9 cellular contexts compared by ENCODE assay signal in genomic region chr2:102143450-102143985, GRCh38. TPM values are rescaled to one million over a fixed set of nuclear protein-coding genes. Genes with fewer than 3 reads are reported as not detected.
DNase-seq lines count a peak whose midpoint lies in the region; ATAC-seq and TF ChIP-seq lines count a peak whose summit lies in the region.
"Had no signal": no experiment of that assay in that cellular context is flagged by ENCODE, and none has a peak within 500 bp of the region (broad histone marks: within the 10 kb centered on the region; RNA-seq: fewer than 3 reads in every experiment).

No MANE protein-coding gene starts in this region.

- peaks cover 12 to 62% (median 36%) of the 10 kb centered on the region in 11 donors for H3K9me3 Mint-ChIP-seq in naive thymus-derived CD4-positive, alpha-beta T cell

- H3K4me3 ChIP-seq in SJSA1, result peak overlapping the region; percentile 70; the same call in 1 of the 2 replicates
- peak overlapping the region; percentile 66 to 80 (median 70) for H3K4me3 ChIP-seq in esophagus muscularis mucosa
- no peak overlapping the region for H3K4me3 ChIP-seq in naive thymus-derived CD4-positive, alpha-beta T cell (ENCODE audit: low read length)

- H3K9me3 ChIP-seq in SJSA1 (replicated peaks) (peaks cover 29% of the 10 kb centered on the region), esophagus muscularis mucosa (peaks cover 0 to 25% (median 18%) of the 10 kb centered on the region in 4 donors)
- H3K9me3 ChIP-seq in naive thymus-derived CD4-positive, alpha-beta T cell (ENCODE audit: control insufficient read depth in 2 of 3, low read length in 3 of 3), result peaks cover 0 to 28% (median 0%) of the 10 kb centered on the region in 3 experiments

- H3K27ac ChIP-seq in 22Rv1 (peak overlapping the region; percentile 46; the same call in 1 of the 2 replicates), SJSA1 (no peak overlapping the region), esophagus muscularis mucosa (replicated peaks in 1 of 4) (peak overlapping the region; percentile 84 to 94 (median 88))
- no peak overlapping the region for H3K27ac ChIP-seq in naive thymus-derived CD4-positive, alpha-beta T cell (ENCODE audit: low read depth, low read length)

- peaks cover 28 to 51% (median 44%) of the 10 kb centered on the region in 5 donors for H3K27me3 Mint-ChIP-seq in naive thymus-derived CD4-positive, alpha-beta T cell

- POLR2A ChIA-PET in naive thymus-derived CD4-positive, alpha-beta T cell (lab: Charles Lee), result no interaction called here

- ATAC-seq in naive thymus-derived CD4-positive, alpha-beta T cell, result no peak
- no peak for ATAC-seq in GM21717 (IDR thresholded peaks at IDR 0.05; ENCODE audit: unreplicated experiment)
- no peak for ATAC-seq in GM19328 (IDR thresholded peaks at IDR 0.05; ENCODE audit: unreplicated experiment)

- TF ChIP-seq EP300 in esophagus muscularis mucosa (IDR thresholded peaks at IDR 0.05), result no peak

- DNase-seq in SJSA1 (ENCODE audit: low read depth in 1 of 2, low spot score in 2 of 2), result no peak
- no peak for DNase-seq in esophagus muscularis mucosa (ENCODE audit: extremely low spot score)
- DNase-seq in naive thymus-derived CD4-positive, alpha-beta T cell, result no peak
- no peak for DNase-seq in cerebellar nuclear complex (lab: John Stamatoyannopoulos, UW)
- no peak for DNase-seq in cerebellar cortex (ENCODE audit: low spot score)
- DNase-seq: DMS53 had no signal

- H3K36me3 Mint-ChIP-seq in naive thymus-derived CD4-positive, alpha-beta T cell, result peaks cover 7 to 23% (median 19%) of the 10 kb centered on the region in 5 donors

- no peak for TF ChIP-seq POLR2A in esophagus muscularis mucosa (IDR thresholded peaks at IDR 0.05; ENCODE audit: low read depth)

- TF ChIP-seq CTCF in 22Rv1 (IDR thresholded peaks at IDR 0.05) (no peak), esophagus muscularis mucosa (IDR thresholded peaks at IDR 0.05) (no peak)

- peaks cover 21% of the 10 kb centered on the region for H3K4me1 ChIP-seq in SJSA1 (replicated peaks)
- peaks cover 5 to 48% (median 29%) of the 10 kb centered on the region in 4 donors for H3K4me1 ChIP-seq in esophagus muscularis mucosa
- H3K4me1 ChIP-seq in naive thymus-derived CD4-positive, alpha-beta T cell (ENCODE audit: control insufficient read depth in 2 of 2, insufficient read depth in 2 of 2, low read length in 2 of 2), result peaks cover 0 to 4% of the 10 kb centered on the region in 2 donors

- H3K27ac Mint-ChIP-seq in naive thymus-derived CD4-positive, alpha-beta T cell, result no peak overlapping the region

- intact Hi-C loops in esophagus muscularis mucosa (cut with DNase I), result loop anchor here (5.0 kb wide), 1 partner anchor 81 kb away; no protein-coding TSS in a partner anchor
- intact Hi-C loops in naive thymus-derived CD4-positive, alpha-beta T cell (cut with micrococcal nuclease), result no loop called here

- no peaks in the 10 kb centered on the region for H3K27me3 ChIP-seq in SJSA1 (replicated peaks)
- no peaks in the 10 kb centered on the region for H3K27me3 ChIP-seq in esophagus muscularis mucosa
- H3K27me3 ChIP-seq in naive thymus-derived CD4-positive, alpha-beta T cell (ENCODE audit: control insufficient read depth in 2 of 2, insufficient read depth in 2 of 2, low read length in 2 of 2), result no peaks in the 10 kb centered on the region

- H3K4me3 Mint-ChIP-seq in naive thymus-derived CD4-positive, alpha-beta T cell, result peak overlapping the region; percentile 48 to 79 (median 64)

- peaks cover 1 to 21% (median 11%) of the 10 kb centered on the region in 7 donors for H3K4me1 Mint-ChIP-seq in naive thymus-derived CD4-positive, alpha-beta T cell

- CTCF ChIA-PET in naive thymus-derived CD4-positive, alpha-beta T cell (lab: Charles Lee), result no interaction called here

- 54% methylated on average over 10 of the region's 10 CpGs for WGBS in esophagus muscularis mucosa

- peaks cover 18% of the 10 kb centered on the region; the same call in 1 of the 2 replicates for H3K36me3 ChIP-seq in SJSA1
- peaks cover 0 to 12% (median 6%) of the 10 kb centered on the region in 4 donors for H3K36me3 ChIP-seq in esophagus muscularis mucosa
- H3K36me3 ChIP-seq in naive thymus-derived CD4-positive, alpha-beta T cell (ENCODE audit: control insufficient read depth in 2 of 3, insufficient read depth in 3 of 3, low read length in 3 of 3), result no peaks in the 10 kb centered on the region

RNA-seq across cellular contexts. Expression of gene IL1R1, which starts 1.0 kb away (rescaled TPM):
- 10.0 and 12.7 TPM in 2 replicates for total RNA-seq in SJSA1 (2014; rRNA removed; shearing (Covaris generic))
- total RNA-seq in esophagus muscularis mucosa, result 100 to 1,000 TPM in 1 of 4 donors, 10 to 100 TPM in 3; 41.5 to 157 (median 56.6) TPM
- total RNA-seq in naive thymus-derived CD4-positive, alpha-beta T cell, result 1 to 10 TPM in 1 of 5 experiments, under 1 TPM in 4; 0.17 to 1.5 (median 0.54) TPM
- polyA plus RNA-seq in naive thymus-derived CD4-positive, alpha-beta T cell, result not detected

RNA-seq across cellular contexts. Expression of gene IL1RL2, which starts 43.3 kb away (rescaled TPM):
- total RNA-seq in SJSA1 (2014; rRNA removed; shearing (Covaris generic)), result not detected in 2 replicates
- total RNA-seq in esophagus muscularis mucosa, result under 1 TPM in 3 of 4 donors, not detected in 1; 0.19 to 0.92 (median 0.66) TPM
- total RNA-seq in naive thymus-derived CD4-positive, alpha-beta T cell, result under 1 TPM in 2 of 5 experiments, not detected in 3; 0.15 to 0.21 TPM
- polyA plus RNA-seq in naive thymus-derived CD4-positive, alpha-beta T cell, result not detected

Comparison
In these comparisons a context has a peak if more than half of its experiments do, and no peak if none do; other contexts are left out.
1. H3K27ac ChIP-seq: peak in 22Rv1 (single experiment) and esophagus muscularis mucosa (4 of 4); none in SJSA1 (single experiment) and naive thymus-derived CD4-positive, alpha-beta T cell (single experiment).